ENCODE assay signal across 23 cellular contexts in the genomic region with DNA sequence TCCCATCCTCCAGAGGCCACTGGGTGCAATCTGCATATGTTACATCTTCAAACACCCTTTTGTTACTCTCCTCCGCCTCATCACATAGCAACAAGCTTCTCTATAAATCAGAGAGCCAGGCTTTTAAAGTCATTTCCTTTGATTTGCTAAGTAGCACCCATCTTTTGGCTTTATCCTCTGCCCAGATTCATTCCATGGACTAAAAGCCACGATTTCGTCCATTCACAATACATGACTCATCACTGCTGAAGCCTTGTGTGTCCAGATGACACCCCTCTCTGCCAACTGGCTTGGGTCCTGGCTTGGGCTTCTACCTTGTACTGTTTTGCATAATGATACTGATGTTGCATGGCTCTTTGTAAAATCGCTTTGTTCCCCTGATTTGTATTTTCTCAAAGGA. TPM values are rescaled to one million over a fixed set of nuclear protein-coding genes. Genes with fewer than 3 reads are reported as not detected.
DNase-seq lines count a peak whose midpoint lies in the region; ATAC-seq and TF ChIP-seq lines count a peak whose summit lies in the region.
"Had no signal": no experiment of that assay in that cellular context is flagged by ENCODE, and none has a peak within 500 bp of the region (broad histone marks: within the 10 kb centered on the region; RNA-seq: fewer than 3 reads in every experiment).

No MANE protein-coding gene starts in this region.

- POLR2A ChIA-PET in MCF 10A (lab: Yijun Ruan, JAX) (no interaction called here), PC-3 (lab: Charles Lee; ENCODE audit: unreplicated experiment) (no interaction called here)

- H3K79me2 ChIP-seq in PC-3 (ENCODE audit: low read length): no peaks in the 10 kb centered on the region

- TF ChIP-seq POLR2A in breast epithelium (IDR thresholded peaks at IDR 0.05) (no peak), vagina (IDR thresholded peaks at IDR 0.05) (no peak)

- no peaks in the 10 kb centered on the region for H3K9me2 ChIP-seq in PC-3 (replicated peaks; ENCODE audit: low read length)

- CTCF ChIA-PET in MCF 10A (lab: Yijun Ruan, JAX): no interaction called here
- CTCF ChIA-PET in PC-3 (lab: Charles Lee): no interaction called here

- H3K27ac ChIP-seq in breast epithelium (no peak overlapping the region), PC-3 (ENCODE audit: low read length) (no peak overlapping the region), vagina (peak overlapping the region; percentile 45), substantia nigra (ENCODE audit: low read depth, low read length, poor library complexity, severe bottlenecking) (no peak overlapping the region)
- H3K27ac ChIP-seq: sigmoid colon, uterus had no signal

- no peak overlapping the region for H3K4me2 ChIP-seq in PC-3 (ENCODE audit: low read length)

- no TSS peak for BruUV-seq in MCF 10A (replicated peaks; lab: Mats Ljungman, UMichigan)
- BruUV-seq in PC-3 (replicated peaks; lab: Mats Ljungman, UMichigan): no TSS peak

- H3K9me3 Mint-ChIP-seq in MCF 10A (ENCODE audit: unreplicated experiment): no peaks in the 10 kb centered on the region
- H3K9me3 Mint-ChIP-seq: nephron had no signal

- H2AFZ ChIP-seq in PC-3 (ENCODE audit: low read length): no peak overlapping the region

- H3K4me3 ChIP-seq in breast epithelium: no peak overlapping the region
- H3K4me3 ChIP-seq in PC-3 (ENCODE audit: low read length): no peak overlapping the region
- no peak overlapping the region for H3K4me3 ChIP-seq in fibroblast of mammary gland (ENCODE audit: control insufficient read depth, low read depth, low read length)
- no peak overlapping the region for H3K4me3 ChIP-seq in vagina
- H3K4me3 ChIP-seq: sigmoid colon, uterus had no signal

- H3K9ac ChIP-seq in PC-3 (ENCODE audit: low read length): no peak overlapping the region

- H3K9me3 ChIP-seq in breast epithelium: no peaks in the 10 kb centered on the region
- no peaks in the 10 kb centered on the region for H3K9me3 ChIP-seq in PC-3 (ENCODE audit: low read length)
- no peaks in the 10 kb centered on the region for H3K9me3 ChIP-seq in vagina
- H3K9me3 ChIP-seq: sigmoid colon, uterus had no signal

- H3K27me3 Mint-ChIP-seq in MCF 10A (ENCODE audit: insufficient read depth, unreplicated experiment): peaks cover 57% of the 10 kb centered on the region

- no peak for TF ChIP-seq CTCF in MCF 10A (IDR thresholded peaks at IDR 0.05; ENCODE audit: unreplicated experiment)
- no peak for TF ChIP-seq CTCF in breast epithelium (IDR thresholded peaks at IDR 0.05)
- no peak for TF ChIP-seq CTCF in PC-3 (conservative IDR thresholded peaks at IDR 0.05; ENCODE audit: low read depth, low read length)
- TF ChIP-seq CTCF in fibroblast of mammary gland (conservative IDR thresholded peaks at IDR 0.05; ENCODE audit: control insufficient read depth, insufficient read depth, low read depth, low read length): no peak
- TF ChIP-seq CTCF in vagina (IDR thresholded peaks at IDR 0.05): no peak

- no peaks in the 10 kb centered on the region for H3K36me3 Mint-ChIP-seq in MCF 10A (ENCODE audit: insufficient read depth, unreplicated experiment)
- H3K36me3 Mint-ChIP-seq: brain, CD14-positive monocyte had no signal

- H3F3A ChIP-seq in PC-3 (ENCODE audit: low read length, unreplicated experiment): no peaks in the 10 kb centered on the region

- H3K4me1 Mint-ChIP-seq in MCF 10A (ENCODE audit: insufficient read depth, unreplicated experiment): peaks cover 6% of the 10 kb centered on the region
- H3K4me1 Mint-ChIP-seq: activated CD4-positive, alpha-beta T cell treated with anti-CD3 and anti-CD28 coated beads for 36 hours; brain; CD14-positive monocyte; nephron had no signal

- ATAC-seq in PC-3: no peak
- ATAC-seq: activated CD4-positive, alpha-beta T cell treated with anti-CD3 and anti-CD28 coated beads for 36 hours; left lobe of liver; Right ventricle myocardium inferior had no signal

- H3K27me3 ChIP-seq in breast epithelium (no peaks in the 10 kb centered on the region), PC-3 (ENCODE audit: low read length) (no peaks in the 10 kb centered on the region), vagina (no peaks in the 10 kb centered on the region)
- H3K27me3 ChIP-seq: uterus had no signal

- peak; percentile 38 for DNase-seq in MCF 10A (ENCODE audit: unreplicated experiment)
- DNase-seq in breast epithelium (ENCODE audit: low spot score in 2 of 2): no peak
- peak; percentile 25 for DNase-seq in PC-3
- DNase-seq in fibroblast of mammary gland (ENCODE audit: low read depth): peak; percentile 69
- peak in 1 of 2 donors; percentile 60 for DNase-seq in vagina (ENCODE audit: extremely low spot score in 2 of 2)
- DNase-seq in substantia nigra (lab: John Stamatoyannopoulos, UW): no peak
- no peak for DNase-seq in GM19240 (ENCODE audit: insufficient read length, low spot score)
- DNase-seq in T-helper 1 cell: no peak
- DNase-seq: 8988T; activated CD4-positive, alpha-beta T cell treated with anti-CD3 and anti-CD28 coated beads for 36 hours; activated naive CD4-positive, alpha-beta T cell treated with anti-CD3 and anti-CD28 coated beads, Interleukin-2, amount 50 U/mL, for 16 hours; dermis blood vessel endothelial cell; GF-D8; Kasumi-1; NCI-H1417 treated with DMSO at 0.1 percent for 48 hours; sigmoid colon; uterus had no signal

- H3K4me1 ChIP-seq in breast epithelium (no peaks in the 10 kb centered on the region), PC-3 (ENCODE audit: insufficient read depth, low read length) (peaks cover 6% of the 10 kb centered on the region; the same call in 1 of the 2 replicates), vagina (no peaks in the 10 kb centered on the region)
- H3K4me1 ChIP-seq: sigmoid colon, uterus had no signal

- no peak overlapping the region for H3K4me3 Mint-ChIP-seq in MCF 10A (ENCODE audit: unreplicated experiment)
- H3K4me3 Mint-ChIP-seq: activated CD4-positive, alpha-beta T cell treated with anti-CD3 and anti-CD28 coated beads for 36 hours; brain; CD14-positive monocyte; nephron had no signal

- intact Hi-C loops in MCF 10A (cut with micrococcal nuclease) (no loop called here), breast epithelium (cut with DNase I; ENCODE audit: low total_unique reads) (no loop called here), PC-3 (cut with micrococcal nuclease) (no loop called here), vagina (cut with DNase I) (no loop called here)

- no peaks in the 10 kb centered on the region for H4K20me1 ChIP-seq in PC-3 (ENCODE audit: low read length)

- H3K27ac Mint-ChIP-seq in MCF 10A (ENCODE audit: low read depth, unreplicated experiment): no peak overlapping the region
- H3K27ac Mint-ChIP-seq: activated CD4-positive, alpha-beta T cell treated with anti-CD3 and anti-CD28 coated beads for 36 hours; brain; CD14-positive monocyte; nephron had no signal

- H3K36me3 ChIP-seq in breast epithelium: no peaks in the 10 kb centered on the region
- no peaks in the 10 kb centered on the region for H3K36me3 ChIP-seq in PC-3 (ENCODE audit: low read depth, low read length)
- no peaks in the 10 kb centered on the region for H3K36me3 ChIP-seq in vagina
- H3K36me3 ChIP-seq: sigmoid colon, uterus had no signal

RNA-seq across cellular contexts. Expression of a gene that starts 2.0 kb away (rescaled TPM):
- total RNA-seq in MCF 10A (2022): not detected in 2 replicates
- total RNA-seq in breast epithelium: not detected
- not detected in 2 replicates for total RNA-seq in PC-3 (2014; rRNA removed)
- total RNA-seq in vagina: not detected
- total RNA-seq: activated CD4-positive, alpha-beta T cell treated with anti-CD3 and anti-CD28 coated beads for 36 hours; dermis blood vessel endothelial cell; H4; left lobe of liver; Right ventricle myocardium inferior; sigmoid colon; uterus had no signal

RNA-seq across cellular contexts. Expression of a gene that starts 18.4 kb away (rescaled TPM):
- total RNA-seq in MCF 10A (2022) (not detected in 2 replicates), breast epithelium (not detected), PC-3 (2014; rRNA removed) (3.2 and 4.6 TPM in 2 replicates), vagina (not detected)
- total RNA-seq: activated CD4-positive, alpha-beta T cell treated with anti-CD3 and anti-CD28 coated beads for 36 hours; dermis blood vessel endothelial cell; H4; left lobe of liver; Right ventricle myocardium inferior; sigmoid colon; uterus had no signal

RNA-seq across cellular contexts. Expression of a gene that starts 24.4 kb away (rescaled TPM):
- total RNA-seq in MCF 10A (2022) (not detected in 2 replicates), breast epithelium (under 1 TPM in 2 of 3 donors, not detected in 1; 0.33 to 0.73 TPM), PC-3 (2014; rRNA removed) (1.5 TPM in 2 replicates), vagina (not detected)
- total RNA-seq: activated CD4-positive, alpha-beta T cell treated with anti-CD3 and anti-CD28 coated beads for 36 hours; dermis blood vessel endothelial cell; H4; left lobe of liver; Right ventricle myocardium inferior; sigmoid colon; uterus had no signal

RNA-seq across cellular contexts. Expression of a gene that starts 38.2 kb away (rescaled TPM):
- not detected in 2 replicates for total RNA-seq in MCF 10A (2022)
- not detected for total RNA-seq in breast epithelium
- not detected in 2 replicates for total RNA-seq in PC-3 (2014; rRNA removed)
- not detected for total RNA-seq in vagina
- total RNA-seq: activated CD4-positive, alpha-beta T cell treated with anti-CD3 and anti-CD28 coated beads for 36 hours; dermis blood vessel endothelial cell; H4; left lobe of liver; Right ventricle myocardium inferior; sigmoid colon; uterus had no signal

RNA-seq across cellular contexts. Expression of a gene that starts 45.4 kb away (rescaled TPM):
- total RNA-seq in MCF 10A (2022): not detected in 2 replicates
- not detected for total RNA-seq in breast epithelium
- total RNA-seq in PC-3 (2014; rRNA removed): not detected in 2 replicates
- not detected for total RNA-seq in vagina
- total RNA-seq: activated CD4-positive, alpha-beta T cell treated with anti-CD3 and anti-CD28 coated beads for 36 hours; dermis blood vessel endothelial cell; H4; left lobe of liver; Right ventricle myocardium inferior; sigmoid colon; uterus had no signal

Comparison
In these comparisons a context has a peak if more than half of its experiments do, and no peak if none do; other contexts are left out.
1. DNase-seq: peak in MCF 10A (single experiment), PC-3 (single experiment) and fibroblast of mammary gland (single experiment); none in breast epithelium (0 of 2), substantia nigra (0 of 49), GM19240 (single experiment) and T-helper 1 cell (0 of 5).